11 cellular contexts compared by ENCODE assay signal in the genomic region with DNA sequence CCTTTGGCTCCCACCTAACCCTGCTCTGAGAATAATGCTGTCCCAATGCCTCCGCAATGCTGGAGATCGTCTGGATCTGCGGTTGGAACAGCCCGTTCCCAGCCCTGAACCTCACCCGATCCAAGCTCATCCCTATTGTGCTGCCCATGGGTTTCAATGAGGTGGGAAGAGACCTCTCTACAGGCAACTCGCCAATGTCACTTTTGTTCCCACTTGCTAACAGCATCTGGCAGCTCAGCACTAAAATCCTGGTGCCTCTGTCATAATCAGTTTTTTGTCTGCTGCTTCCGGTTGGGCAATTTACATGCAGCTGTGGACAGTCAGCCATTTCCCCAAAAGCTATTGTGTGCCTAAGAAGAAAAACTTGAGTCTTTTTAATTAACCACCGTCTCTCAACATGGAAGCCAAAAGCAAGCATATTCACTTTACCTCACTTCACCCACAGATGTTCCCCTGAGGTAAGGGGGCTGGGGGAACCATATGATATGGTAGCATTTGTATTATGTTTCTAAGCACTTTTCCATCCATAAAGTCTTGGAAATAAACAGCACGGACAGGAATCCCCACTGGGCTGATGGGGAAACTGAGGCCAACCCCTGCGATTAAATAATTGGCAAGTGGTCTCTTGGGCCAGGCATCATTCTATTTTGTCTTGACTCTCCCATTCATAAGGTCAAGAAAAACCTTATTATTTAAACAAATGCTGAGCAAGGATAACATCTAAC.
DNase-seq lines count a peak whose midpoint lies in the region; ATAC-seq, FAIRE-seq and TF ChIP-seq lines count a peak whose summit lies in the region.
"Had no signal": no experiment of that assay in that cellular context is flagged by ENCODE, and none has a peak within 500 bp of the region (broad histone marks: within the 10 kb centered on the region; RNA-seq: fewer than 3 reads in every experiment).

No MANE protein-coding gene starts in this region.

- H3K27me3 ChIP-seq in liver (ENCODE audit: control insufficient read depth in 4 of 4, insufficient read depth in 4 of 4, low read length in 3 of 4) (no peaks in the 10 kb centered on the region), HepG2 (ENCODE audit: control insufficient read depth in 1 of 2, insufficient read depth in 2 of 2, low read length in 2 of 2) (peaks cover 0 to 15% of the 10 kb centered on the region in 2 experiments; a peak in 1 of 5 replicates), RWPE2 (ENCODE audit: insufficient read depth, poor library complexity, severe bottlenecking) (no peaks in the 10 kb centered on the region), right atrium auricular region (no peaks in the 10 kb centered on the region), vagina (no peaks in the 10 kb centered on the region)

- no peak for DNase-seq in HepG2 (ENCODE audit: low spot score)
- DNase-seq in RWPE2 (ENCODE audit: low spot score): no peak
- DNase-seq in right atrium auricular region (ENCODE audit: low spot score): peak; percentile 52
- peak; percentile 37 to 62 for DNase-seq in vagina (ENCODE audit: extremely low spot score in 2 of 2)
- DNase-seq in glomerular visceral epithelial cell (ENCODE audit: extremely low spot score): no peak
- no peak for DNase-seq in activated T-cell treated with anti-CD3 and anti-CD28 coated beads for 4 hours
- no peak for DNase-seq in stimulated activated CD4-positive, alpha-beta T cell treated with anti-CD3 and anti-CD28 coated beads, Interleukin-4, amount 100 ng/mL, for 4 hours
- DNase-seq: NCI-H2081 had no signal

- WGBS in liver: 82% methylated on average over 10 of the region's 10 CpGs
- 32% methylated on average over 10 of the region's 10 CpGs for WGBS in HepG2 (ENCODE audit: low lambda C conversion rate)

- H3K4me1 ChIP-seq in liver (ENCODE audit: control insufficient read depth in 4 of 4, insufficient read depth in 4 of 4, low read length in 3 of 4) (no peaks in the 10 kb centered on the region), HepG2 (ENCODE audit: insufficient read depth, low read length) (no peaks in the 10 kb centered on the region), RWPE2 (ENCODE audit: insufficient read depth, poor library complexity, severe bottlenecking) (peaks cover 14% of the 10 kb centered on the region), right atrium auricular region (no peaks in the 10 kb centered on the region), vagina (no peaks in the 10 kb centered on the region)

- H3K4me3 ChIP-seq in liver (ENCODE audit: low read depth in 1 of 3, low read length in 3 of 3) (no peak overlapping the region), HepG2 (replicated peaks in 1 of 3; ENCODE audit: insufficient read depth in 1 of 3, low read depth in 2 of 3, low read length in 3 of 3) (no peak overlapping the region), RWPE2 (ENCODE audit: severe bottlenecking) (no peak overlapping the region), right atrium auricular region (no peak overlapping the region), vagina (no peak overlapping the region)

- no peaks in the 10 kb centered on the region for H4K20me1 ChIP-seq in HepG2 (ENCODE audit: insufficient read depth, low read length)

- BruUV-seq in HepG2 (replicated peaks; lab: Mats Ljungman, UMichigan): no TSS peak

- POLR2A ChIA-PET in HepG2 (lab: Yijun Ruan, JAX): no interaction called here

- FAIRE-seq in HepG2 (lab: Jason Lieb, UNC): no peak
- FAIRE-seq: G401.6, urothelium cell line had no signal

- no peak overlapping the region for H3K9ac ChIP-seq in liver (ENCODE audit: low read depth in 1 of 2, low read length in 2 of 2)
- no peak overlapping the region for H3K9ac ChIP-seq in HepG2 (ENCODE audit: insufficient read depth, low read depth, low read length)

- in situ Hi-C loops in HepG2 (cut with HindIII; ENCODE audit: extremely low pct_ligation_motif_present, low pct_unique_long_range_greater_than_20kb): no loop called here

- H2AFZ ChIP-seq in HepG2 (ENCODE audit: low read length): no peak overlapping the region

- H3K36me3 ChIP-seq in liver (ENCODE audit: control insufficient read depth in 4 of 4, insufficient read depth in 3 of 4, low read depth in 1 of 4, low read length in 3 of 4): no peaks in the 10 kb centered on the region
- H3K36me3 ChIP-seq in HepG2 (replicated peaks in 1 of 2; ENCODE audit: control insufficient read depth in 1 of 2, insufficient read depth in 2 of 2, low read length in 2 of 2): no peaks in the 10 kb centered on the region
- no peaks in the 10 kb centered on the region for H3K36me3 ChIP-seq in RWPE2 (ENCODE audit: low read depth)
- no peaks in the 10 kb centered on the region for H3K36me3 ChIP-seq in right atrium auricular region
- H3K36me3 ChIP-seq in vagina: no peaks in the 10 kb centered on the region

- TF ChIP-seq RAD21 in liver (IDR thresholded peaks at IDR 0.05): no peak
- TF ChIP-seq RAD21 in HepG2 (CRISPR knock-in tag; IDR thresholded peaks at IDR 0.05): no peak

- CTCF ChIA-PET in HepG2 (lab: Yijun Ruan, JAX; ENCODE audit: low intra/inter-chr PET ratio, low total read pairs): no interaction called here

- no peaks in the 10 kb centered on the region for H3K79me2 ChIP-seq in HepG2 (ENCODE audit: insufficient read depth, low read length)

- no peak for TF ChIP-seq POLR2A in HepG2 (IDR thresholded peaks at IDR 0.05; ENCODE audit: insufficient read depth in 1 of 2, low read depth in 2 of 2, low read length in 2 of 2)
- TF ChIP-seq POLR2A in vagina (IDR thresholded peaks at IDR 0.05): no peak

- H3K27ac ChIP-seq in liver (ENCODE audit: low read depth in 1 of 2, low read length in 2 of 2) (no peak overlapping the region), HepG2 (ENCODE audit: extremely low read length, insufficient read depth, low read length) (no peak overlapping the region), RWPE2 (ENCODE audit: poor library complexity, severe bottlenecking) (peak overlapping the region; percentile 51), right atrium auricular region (no peak overlapping the region), vagina (no peak overlapping the region)

- TF ChIP-seq EP300 in HepG2 (IDR thresholded peaks at IDR 0.05; ENCODE audit: low read depth in 2 of 2, low read length in 2 of 2) (no peak), HepG2 (CRISPR knock-in tag; IDR thresholded peaks at IDR 0.05; ENCODE audit: borderline replicate concordance) (no peak)

- H3K9me3 ChIP-seq in liver (ENCODE audit: control insufficient read depth in 4 of 4, low read length in 3 of 4) (no peaks in the 10 kb centered on the region), HepG2 (ENCODE audit: low read length) (no peaks in the 10 kb centered on the region), RWPE2 (ENCODE audit: severe bottlenecking) (no peaks in the 10 kb centered on the region), right atrium auricular region (no peaks in the 10 kb centered on the region), vagina (no peaks in the 10 kb centered on the region)

- TF ChIP-seq CTCF in liver (IDR thresholded peaks at IDR 0.05; ENCODE audit: low read depth, low read length, missing input control) (no peak), HepG2 (CRISPR knock-in tag; IDR thresholded peaks at IDR 0.05) (no peak), RWPE2 (IDR thresholded peaks at IDR 0.05; ENCODE audit: poor library complexity, severe bottlenecking) (no peak), right atrium auricular region (IDR thresholded peaks at IDR 0.05) (no peak), vagina (IDR thresholded peaks at IDR 0.05) (no peak)

- ATAC-seq in HepG2 (no peak), RWPE2 (ENCODE audit: low read depth) (no peak)

- no peak overlapping the region for H3K4me2 ChIP-seq in HepG2 (ENCODE audit: low read depth, low read length)

- intact Hi-C loops in HepG2 (cut with micrococcal nuclease; ENCODE audit: unreplicated experiment): no loop called here
- intact Hi-C loops in vagina (cut with DNase I): no loop called here

TF ChIP-seq in liver, 16 proteins besides CTCF, POLR2A, EP300 and RAD21:
- TF ChIP-seq NR2F2 (IDR thresholded peaks at IDR 0.05) (no peak), YY1 (IDR thresholded peaks at IDR 0.05) (peak; percentile 22)

TF ChIP-seq in HepG2, 621 proteins besides CTCF, POLR2A, EP300 and RAD21 (continues in another document):
- TF ChIP-seq, protein P1, sequence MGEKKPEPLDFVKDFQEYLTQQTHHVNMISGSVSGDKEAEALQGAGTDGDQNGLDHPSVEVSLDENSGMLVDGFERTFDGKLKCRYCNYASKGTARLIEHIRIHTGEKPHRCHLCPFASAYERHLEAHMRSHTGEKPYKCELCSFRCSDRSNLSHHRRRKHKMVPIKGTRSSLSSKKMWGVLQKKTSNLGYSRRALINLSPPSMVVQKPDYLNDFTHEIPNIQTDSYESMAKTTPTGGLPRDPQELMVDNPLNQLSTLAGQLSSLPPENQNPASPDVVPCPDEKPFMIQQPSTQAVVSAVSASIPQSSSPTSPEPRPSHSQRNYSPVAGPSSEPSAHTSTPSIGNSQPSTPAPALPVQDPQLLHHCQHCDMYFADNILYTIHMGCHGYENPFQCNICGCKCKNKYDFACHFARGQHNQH (CRISPR knock-in tag; IDR thresholded peaks at IDR 0.05): no peak
- TF ChIP-seq ZNF605 (CRISPR knock-in tag; IDR thresholded peaks at IDR 0.05): no peak
- TF ChIP-seq ARNTL (CRISPR knock-in tag; IDR thresholded peaks at IDR 0.05): no peak
- TF ChIP-seq ZFP37 (CRISPR knock-in tag; IDR thresholded peaks at IDR 0.05; ENCODE audit: borderline replicate concordance): no peak
- TF ChIP-seq ZNF441 (CRISPR knock-in tag; IDR thresholded peaks at IDR 0.05; ENCODE audit: borderline replicate concordance): no peak
- TF ChIP-seq SKI (IDR thresholded peaks at IDR 0.05; ENCODE audit: partially characterized antibody): no peak
- no peak for TF ChIP-seq REXO4 (CRISPR knock-in tag; IDR thresholded peaks at IDR 0.05; ENCODE audit: borderline replicate concordance)
- TF ChIP-seq ZMYM2 (CRISPR knock-in tag; IDR thresholded peaks at IDR 0.05): no peak
- TF ChIP-seq POLR2AphosphoS5 (IDR thresholded peaks at IDR 0.05; ENCODE audit: low read depth, low read length): no peak
- TF ChIP-seq, protein P2, sequence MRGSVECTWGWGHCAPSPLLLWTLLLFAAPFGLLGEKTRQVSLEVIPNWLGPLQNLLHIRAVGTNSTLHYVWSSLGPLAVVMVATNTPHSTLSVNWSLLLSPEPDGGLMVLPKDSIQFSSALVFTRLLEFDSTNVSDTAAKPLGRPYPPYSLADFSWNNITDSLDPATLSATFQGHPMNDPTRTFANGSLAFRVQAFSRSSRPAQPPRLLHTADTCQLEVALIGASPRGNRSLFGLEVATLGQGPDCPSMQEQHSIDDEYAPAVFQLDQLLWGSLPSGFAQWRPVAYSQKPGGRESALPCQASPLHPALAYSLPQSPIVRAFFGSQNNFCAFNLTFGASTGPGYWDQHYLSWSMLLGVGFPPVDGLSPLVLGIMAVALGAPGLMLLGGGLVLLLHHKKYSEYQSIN (CRISPR knock-in tag; IDR thresholded peaks at IDR 0.05; ENCODE audit: borderline replicate concordance): no peak

Comparison
In these comparisons a context has a peak if more than half of its experiments do, and no peak if none do; other contexts are left out.
1. DNase-seq: peak in right atrium auricular region (single experiment) and vagina (2 of 2); none in HepG2 (single experiment), RWPE2 (single experiment), glomerular visceral epithelial cell (single experiment), activated T-cell treated with anti-CD3 and anti-CD28 coated beads for 4 hours (single experiment) and stimulated activated CD4-positive, alpha-beta T cell treated with anti-CD3 and anti-CD28 coated beads, Interleukin-4, amount 100 ng/mL, for 4 hours (0 of 2).